ENCODE assay signal across 13 cellular contexts in genomic region chr5:76608833-76609232, GRCh38. TPM values are rescaled to one million over a fixed set of nuclear protein-coding genes. Genes with fewer than 3 reads are reported as not detected.
DNase-seq lines count a peak whose midpoint lies in the region; ATAC-seq, FAIRE-seq and TF ChIP-seq lines count a peak whose summit lies in the region.
"Had no signal": no experiment of that assay in that cellular context is flagged by ENCODE, and none has a peak within 500 bp of the region (broad histone marks: within the 10 kb centered on the region; RNA-seq: fewer than 3 reads in every experiment).

No MANE protein-coding gene starts in this region.

- H3K4me1 Mint-ChIP-seq in activated CD4-positive, alpha-beta T cell treated with anti-CD3 and anti-CD28 coated beads, Interleukin-2, amount 10 ng/mL, durations not matched to agents 7 days and 5 days = peaks cover 18% of the 10 kb centered on the region

- no peak overlapping the region for H3K27ac ChIP-seq in OCI-LY3 (ENCODE audit: low read length)
- H3K27ac ChIP-seq in endothelial cell of umbilical vein (ENCODE audit: insufficient read depth, low read depth, low read length) = no peak overlapping the region
- peak overlapping the region; percentile 49 for H3K27ac ChIP-seq in smooth muscle cell (ENCODE audit: low read depth)
- no peak overlapping the region for H3K27ac ChIP-seq in gastrocnemius medialis
- H3K27ac ChIP-seq: KMS-11, Peyer's patch had no signal

- in situ Hi-C loops in gastrocnemius medialis (cut with MboI; ENCODE audit: low sequenced_read_pairs in 4 of 4) = loop anchor here in 3 of 4 donors (10.0 to 25.0 kb wide), 3 partner anchors 156 to 403 kb away; no protein-coding TSS in a partner anchor

- ATAC-seq in HG03571 (IDR thresholded peaks at IDR 0.05; ENCODE audit: unreplicated experiment) (no peak), gastrocnemius medialis (no peak)

- H3K4me1 ChIP-seq in OCI-LY3 (ENCODE audit: low read length) = peaks cover 30% of the 10 kb centered on the region
- no peaks in the 10 kb centered on the region for H3K4me1 ChIP-seq in endothelial cell of umbilical vein (ENCODE audit: control insufficient read depth, extremely low read depth, insufficient read depth, low read length)
- peaks cover 16% of the 10 kb centered on the region for H3K4me1 ChIP-seq in smooth muscle cell (ENCODE audit: low read depth)
- H3K4me1 ChIP-seq in gastrocnemius medialis = no peaks in the 10 kb centered on the region
- H3K4me1 ChIP-seq: Peyer's patch had no signal

- no TSS peak for BruUV-seq in endothelial cell of umbilical vein (replicated peaks; lab: Mats Ljungman, UMichigan)

- H3K79me2 ChIP-seq in OCI-LY3 (ENCODE audit: low read length) (no peaks in the 10 kb centered on the region), endothelial cell of umbilical vein (ENCODE audit: control insufficient read depth, insufficient read depth, low read length) (no peaks in the 10 kb centered on the region), smooth muscle cell (ENCODE audit: low read depth) (no peaks in the 10 kb centered on the region)

- H2AFZ ChIP-seq in OCI-LY3 (ENCODE audit: low read depth, low read length) (no peak overlapping the region), endothelial cell of umbilical vein (ENCODE audit: low read depth, low read length) (no peak overlapping the region), smooth muscle cell (ENCODE audit: low read depth) (peak overlapping the region; percentile 0)

- H3K4me2 ChIP-seq in OCI-LY3 (ENCODE audit: low read length) = peak overlapping the region; percentile 72
- H3K4me2 ChIP-seq in endothelial cell of umbilical vein (ENCODE audit: insufficient read depth, low read length) = no peak overlapping the region
- H3K4me2 ChIP-seq in smooth muscle cell = no peak overlapping the region
- H3K4me2 ChIP-seq: KMS-11 had no signal

- no peak overlapping the region for H3K27ac Mint-ChIP-seq in activated CD4-positive, alpha-beta T cell treated with anti-CD3 and anti-CD28 coated beads, Interleukin-2, amount 10 ng/mL, durations not matched to agents 7 days and 5 days

- no peak overlapping the region for H3K4me3 Mint-ChIP-seq in activated CD4-positive, alpha-beta T cell treated with anti-CD3 and anti-CD28 coated beads, Interleukin-2, amount 10 ng/mL, durations not matched to agents 7 days and 5 days

- H3K9ac ChIP-seq in OCI-LY3 (ENCODE audit: low read length) (no peak overlapping the region), endothelial cell of umbilical vein (replicated peaks; ENCODE audit: extremely low read depth, insufficient read depth, low read length) (no peak overlapping the region), smooth muscle cell (ENCODE audit: low read depth) (peak overlapping the region; percentile 0)
- H3K9ac ChIP-seq: KMS-11 had no signal

- intact Hi-C loops in endothelial cell of umbilical vein (cut with micrococcal nuclease) = loop anchor here (1.0 to 2.0 kb wide), 2 partner anchors 16 to 467 kb away; no protein-coding TSS in a partner anchor
- intact Hi-C loops in gastrocnemius medialis (cut with DNase I; ENCODE audit: low total_unique reads) = no loop called here

- H3K27me3 ChIP-seq in OCI-LY3 (ENCODE audit: low read depth, low read length) (no peaks in the 10 kb centered on the region), endothelial cell of umbilical vein (ENCODE audit: control insufficient read depth in 2 of 2, insufficient read depth in 2 of 2, low read length in 2 of 2) (no peaks in the 10 kb centered on the region), smooth muscle cell (ENCODE audit: low read depth) (no peaks in the 10 kb centered on the region), gastrocnemius medialis (no peaks in the 10 kb centered on the region)
- H3K27me3 ChIP-seq: Peyer's patch had no signal

- dilution Hi-C loops in endothelial cell of umbilical vein (cut with MboI; ENCODE audit: extremely low pct_ligation_motif_present, low sequenced_read_pairs) = no loop called here

- peaks cover 55% of the 10 kb centered on the region for H3K36me3 Mint-ChIP-seq in activated CD4-positive, alpha-beta T cell treated with anti-CD3 and anti-CD28 coated beads, Interleukin-2, amount 10 ng/mL, durations not matched to agents 7 days and 5 days (ENCODE audit: low read depth)

- CTCF ChIA-PET in activated CD4-positive, alpha-beta T cell treated with anti-CD3 and anti-CD28 coated beads, Interleukin-2, amount 10 ng/mL, durations not matched to agents 7 days and 5 days (lab: Charles Lee) = interaction anchor here (0.6 to 1.1 kb wide), 3 partner anchors 62 to 299 kb away, joined by 3 read pairs; no protein-coding TSS in a partner anchor
- CTCF ChIA-PET in endothelial cell of umbilical vein (lab: Charles Lee) = interaction anchor here (0.6 to 4.9 kb wide), 8 partner anchors 8 to 167 kb away, joined by 3 to 46 read pairs (median 4); partner anchors contain the start of gene F2R

- no peaks in the 10 kb centered on the region for H3K36me3 ChIP-seq in OCI-LY3 (replicated peaks; ENCODE audit: low read depth, low read length)
- H3K36me3 ChIP-seq in endothelial cell of umbilical vein (ENCODE audit: control insufficient read depth in 2 of 2, extremely low read depth in 1 of 2, insufficient read depth in 2 of 2, low read length in 2 of 2) = no peaks in the 10 kb centered on the region
- H3K36me3 ChIP-seq in smooth muscle cell (ENCODE audit: low read depth) = no peaks in the 10 kb centered on the region
- H3K36me3 ChIP-seq in gastrocnemius medialis = no peaks in the 10 kb centered on the region

- H3K27me3 Mint-ChIP-seq in activated CD4-positive, alpha-beta T cell treated with anti-CD3 and anti-CD28 coated beads, Interleukin-2, amount 10 ng/mL, durations not matched to agents 7 days and 5 days = no peaks in the 10 kb centered on the region

- H4K20me1 ChIP-seq in OCI-LY3 (ENCODE audit: insufficient read depth, low read length) = no peaks in the 10 kb centered on the region
- H4K20me1 ChIP-seq in endothelial cell of umbilical vein (replicated peaks; ENCODE audit: control insufficient read depth, extremely low read depth, insufficient read depth, low read length) = no peaks in the 10 kb centered on the region
- no peaks in the 10 kb centered on the region for H4K20me1 ChIP-seq in smooth muscle cell (ENCODE audit: low read depth)

- H3K9me3 ChIP-seq in OCI-LY3 (ENCODE audit: insufficient read depth, low read length) (no peaks in the 10 kb centered on the region), endothelial cell of umbilical vein (replicated peaks; ENCODE audit: control insufficient read depth, insufficient read depth, low read length) (no peaks in the 10 kb centered on the region), smooth muscle cell (replicated peaks; ENCODE audit: low read depth) (no peaks in the 10 kb centered on the region), gastrocnemius medialis (no peaks in the 10 kb centered on the region)
- H3K9me3 ChIP-seq: Peyer's patch had no signal

- DNase-seq in activated CD4-positive, alpha-beta T cell treated with anti-CD3 and anti-CD28 coated beads, Interleukin-2, amount 10 ng/mL, durations not matched to agents 7 days and 5 days = peak; percentile 10
- no peak for DNase-seq in activated CD4-positive, alpha-beta T cell treated with anti-CD3 and anti-CD28 coated beads, Interleukin-2, amount 50 U/mL, for 4 hours
- DNase-seq in endothelial cell of umbilical vein (ENCODE audit: low read depth, low spot score) (peak; percentile 64), smooth muscle cell (lab: John Stamatoyannopoulos, UW; ENCODE audit: unreplicated experiment) (no peak), gastrocnemius medialis (no peak), GOT3 (lab: John Stamatoyannopoulos, UW) (no peak)
- DNase-seq: activated CD4-positive, alpha-beta T cell treated with anti-CD3 and anti-CD28 coated beads, Interleukin-2, amount 50 U/mL, for 48 hours; Peyer's patch had no signal

- no peaks in the 10 kb centered on the region for H3K9me1 ChIP-seq in endothelial cell of umbilical vein (replicated peaks; ENCODE audit: control insufficient read depth, extremely low read depth, insufficient read depth, low read length)

- POLR2A ChIA-PET in activated CD4-positive, alpha-beta T cell treated with anti-CD3 and anti-CD28 coated beads, Interleukin-2, amount 10 ng/mL, durations not matched to agents 7 days and 5 days (lab: Charles Lee) = interaction anchor here (0.5 kb wide), 1 partner anchor 510 kb away, joined by 3 read pairs; no protein-coding TSS in a partner anchor
- POLR2A ChIA-PET in endothelial cell of umbilical vein (lab: Charles Lee) = interaction anchor here (0.5 kb wide), 1 partner anchor 165 kb away, joined by 11 read pairs; no protein-coding TSS in a partner anchor

- 48% methylated on average over 4 of the region's 4 CpGs for WGBS in smooth muscle cell (ENCODE audit: low lambda C conversion rate)

- no peak for TF ChIP-seq CTCF in OCI-LY3 (IDR thresholded peaks at IDR 0.05; ENCODE audit: low read depth, low read length)
- no peak for TF ChIP-seq CTCF in endothelial cell of umbilical vein (IDR thresholded peaks at IDR 0.05; ENCODE audit: extremely low read depth in 1 of 2, insufficient read depth in 1 of 2, low read depth in 1 of 2, low read length in 2 of 2)
- TF ChIP-seq CTCF in smooth muscle cell (IDR thresholded peaks at IDR 0.05; ENCODE audit: borderline replicate concordance, insufficient read depth, poor library complexity, severe bottlenecking) = no peak
- no peak for TF ChIP-seq CTCF in gastrocnemius medialis (IDR thresholded peaks at IDR 0.05 in 4 of 5, conservative IDR thresholded peaks at IDR 0.05 in 1 of 5)

- H3K4me3 ChIP-seq in OCI-LY3 (ENCODE audit: low read length) (no peak overlapping the region), endothelial cell of umbilical vein (replicated peaks in 1 of 3; ENCODE audit: insufficient read depth in 1 of 3, low read depth in 1 of 3, low read length in 3 of 3) (no peak overlapping the region), smooth muscle cell (no peak overlapping the region), gastrocnemius medialis (no peak overlapping the region)
- H3K4me3 ChIP-seq: Peyer's patch had no signal

- TF ChIP-seq POLR2A in endothelial cell of umbilical vein (IDR thresholded peaks at IDR 0.05; ENCODE audit: low read depth, low read length) (no peak), gastrocnemius medialis (IDR thresholded peaks at IDR 0.05) (no peak)

- no peak for FAIRE-seq in endothelial cell of umbilical vein (lab: Jason Lieb, UNC)

- H3K9me3 Mint-ChIP-seq in activated CD4-positive, alpha-beta T cell treated with anti-CD3 and anti-CD28 coated beads, Interleukin-2, amount 10 ng/mL, durations not matched to agents 7 days and 5 days = no peaks in the 10 kb centered on the region

- H3F3A ChIP-seq in smooth muscle cell (ENCODE audit: low read depth) = no peaks in the 10 kb centered on the region

RNA-seq across cellular contexts. Expression of gene F2RL2, which starts 14.4 kb away (rescaled TPM):
- not detected for total RNA-seq in activated CD4-positive, alpha-beta T cell treated with anti-CD3 and anti-CD28 coated beads, Interleukin-2, amount 10 ng/mL, durations not matched to agents 7 days and 5 days
- total RNA-seq in endothelial cell of umbilical vein (10.2 and 19.8 TPM in 2 replicates), smooth muscle cell (0.31 and 1.4 TPM in 2 replicates), gastrocnemius medialis (not detected)
- polyA plus RNA-seq in endothelial cell of umbilical vein (33.0 and 33.3 TPM in 2 replicates), smooth muscle cell (0.45 TPM in 1 of 2 replicates, not detected in the other)
- 12.7 and 13.3 TPM in 2 replicates for polyA plus RNA-seq in endothelial cell of umbilical vein (2011; cell fraction: cytosol; rRNA removed)
- 11.2 and 12.2 TPM in 2 replicates for polyA plus RNA-seq in endothelial cell of umbilical vein (2011; cell fraction: nucleus; rRNA removed)
- polyA plus RNA-seq in endothelial cell of umbilical vein (2012) = 6.0 and 7.0 TPM in 2 replicates
- 65.1 and 69.9 TPM in 2 replicates for polyA minus RNA-seq in endothelial cell of umbilical vein
- not detected for polyA minus RNA-seq in endothelial cell of umbilical vein (2011; cell fraction: cytosol; rRNA and poly(A)+ RNA removed)
- 13.6 and 19.6 TPM in 2 replicates for polyA minus RNA-seq in endothelial cell of umbilical vein (2011; cell fraction: nucleus; rRNA and poly(A)+ RNA removed)
- total RNA-seq: ureter had no signal
- polyA plus RNA-seq: neural cell had no signal

Comparison
In these comparisons a context has a peak if more than half of its experiments do, and no peak if none do; other contexts are left out.
1. DNase-seq: peak in activated CD4-positive, alpha-beta T cell treated with anti-CD3 and anti-CD28 coated beads, Interleukin-2, amount 10 ng/mL, durations not matched to agents 7 days and 5 days (single experiment) and endothelial cell of umbilical vein (single experiment); none in activated CD4-positive, alpha-beta T cell treated with anti-CD3 and anti-CD28 coated beads, Interleukin-2, amount 50 U/mL, for 4 hours (0 of 2), smooth muscle cell (single experiment), gastrocnemius medialis (0 of 2) and GOT3 (single experiment).